Comparison of ENCODE assay signal across 30 cellular contexts in the genomic region with DNA sequence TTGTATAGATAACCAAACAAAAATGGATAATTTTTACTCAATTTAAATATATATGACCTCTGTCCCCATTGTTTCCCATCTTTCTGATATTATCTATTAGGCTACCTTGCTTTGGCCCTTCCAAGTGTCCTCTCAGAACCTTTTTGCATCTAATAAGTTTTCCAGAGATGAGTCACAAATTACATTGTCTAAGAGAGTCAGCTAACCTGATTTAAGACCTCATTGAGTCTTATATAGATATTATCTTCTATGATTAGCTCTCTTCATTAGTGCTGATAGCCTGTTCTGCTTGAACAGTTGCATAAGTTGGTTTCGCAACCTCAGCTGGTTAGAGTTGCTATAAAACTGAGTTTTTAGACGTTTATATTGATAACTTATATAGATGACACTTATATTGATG.
"Had no signal": no experiment of that assay in that cellular context is flagged by ENCODE, and none has a peak within 500 bp of the region (broad histone marks: within the 10 kb centered on the region; RNA-seq: fewer than 3 reads in every experiment).

No MANE protein-coding gene starts in this region.

- H3K9me3 ChIP-seq: body of pancreas, breast epithelium had no signal

- H3K4me3 ChIP-seq: body of pancreas, breast epithelium had no signal

- DNase-seq: activated B cell treated with CpG ODN at 0.5 μM for 24 hours; activated CD4-positive, alpha-beta memory T cell treated with anti-CD3 and anti-CD28 coated beads for 36 hours; activated CD4-positive, alpha-beta T cell treated with anti-CD3 and anti-CD28 coated beads for 4 hours; activated CD4-positive, alpha-beta T cell treated with anti-CD3 and anti-CD28 coated beads, Interleukin-2, amount 10 ng/mL, durations not matched to agents 24 days and 14 days; activated CD4-positive, alpha-beta T cell treated with anti-CD3 and anti-CD28 coated beads, Interleukin-2, amount 50 U/mL, for 1 hour; activated CD4-positive, alpha-beta T cell treated with anti-CD3 and anti-CD28 coated beads, Interleukin-2, amount 50 U/mL, for 4 hours; activated CD4-positive, CD25-positive, alpha-beta regulatory T cell treated with anti-CD3 and anti-CD28 coated beads, Interleukin-2, amount 50 U/mL, for 72 hours; activated CD8-positive, alpha-beta memory T cell treated with anti-CD3 and anti-CD28 coated beads, Interleukin-2, amount 50 U/mL, for 4 hours; activated CD8-positive, alpha-beta T cell treated with anti-CD3 and anti-CD28 coated beads for 36 hours; activated effector memory CD4-positive, alpha-beta T cell treated with Interleukin-2 at 50 U/mL for 16 hours; activated gamma-delta T cell; activated naive CD4-positive, alpha-beta T cell treated with anti-CD3 and anti-CD28 coated beads, Interleukin-2, amount 10 ng/mL, durations not matched to agents 7 days and 5 days; activated naive CD4-positive, alpha-beta T cell treated with Interleukin-2 at 50 U/mL for 16 hours; activated naive CD8-positive, alpha-beta T cell treated with anti-CD3 and anti-CD28 coated beads, Interleukin-2, amount 10 ng/mL, durations not matched to agents 7 days and 5 days; activated naive CD8-positive, alpha-beta T cell treated with anti-CD3 and anti-CD28 coated beads, Interleukin-2, amount 50 U/mL, for 24 hours; activated T-cell treated with anti-CD3 and anti-CD28 coated beads for 4 hours; activated T-cell treated with anti-CD3 and anti-CD28 coated beads, Interleukin-2, amount 50 U/mL, for 1 hour; activated T-cell treated with anti-CD3 and anti-CD28 coated beads, Interleukin-2, amount 50 U/mL, for 48 hours; amniotic stem cell; aorta; body of pancreas; brain microvascular endothelial cell; central memory CD4-positive, alpha-beta T cell; T-helper 1 cell; T-helper 2 cell; T-helper 9 cell had no signal

- H3K4me1 ChIP-seq: body of pancreas, breast epithelium had no signal

- H3K27ac ChIP-seq: body of pancreas, brain microvascular endothelial cell, breast epithelium, VCaP had no signal

- H3K36me3 ChIP-seq: brain microvascular endothelial cell, breast epithelium had no signal

- FAIRE-seq: astrocyte, TTC549 had no signal

- H3K27me3 ChIP-seq: body of pancreas, brain microvascular endothelial cell, breast epithelium had no signal

- ATAC-seq: activated CD8-positive, alpha-beta T cell treated with anti-CD3 and anti-CD28 coated beads for 36 hours; activated naive CD8-positive, alpha-beta T cell treated with anti-CD3 and anti-CD28 coated beads, Interleukin-2, amount 50 U/mL, for 24 hours; body of pancreas had no signal
